Comparison of ENCODE assay signal across 17 cellular contexts in genomic region chr22:45272498-45272897, GRCh38. TPM values are rescaled to one million over a fixed set of nuclear protein-coding genes. Genes with fewer than 3 reads are reported as not detected.
DNase-seq lines count a peak whose midpoint lies in the region; ATAC-seq and TF ChIP-seq lines count a peak whose summit lies in the region.
"Had no signal": no experiment of that assay in that cellular context is flagged by ENCODE, and none has a peak within 500 bp of the region (broad histone marks: within the 10 kb centered on the region; RNA-seq: fewer than 3 reads in every experiment).

No MANE protein-coding gene starts in this region.

- H3K4me3 ChIP-seq in hepatocyte (no peak overlapping the region), psoas muscle (no peak overlapping the region), tibial nerve (no peak overlapping the region)

- H3K79me2 ChIP-seq in hepatocyte: no peaks in the 10 kb centered on the region

- H4K20me1 ChIP-seq in hepatocyte (ENCODE audit: insufficient read depth, poor library complexity, severe bottlenecking): no peaks in the 10 kb centered on the region

- no peaks in the 10 kb centered on the region for H3K9me2 ChIP-seq in hepatocyte (replicated peaks; ENCODE audit: insufficient read depth)

- H3K9me3 ChIP-seq in hepatocyte (ENCODE audit: low read depth): no peaks in the 10 kb centered on the region
- no peaks in the 10 kb centered on the region for H3K9me3 ChIP-seq in psoas muscle
- no peaks in the 10 kb centered on the region for H3K9me3 ChIP-seq in tibial nerve

- TF ChIP-seq CTCF in hepatocyte (IDR thresholded peaks at IDR 0.05; ENCODE audit: poor library complexity): no peak
- TF ChIP-seq CTCF in psoas muscle (IDR thresholded peaks at IDR 0.05): no peak
- no peak for TF ChIP-seq CTCF in tibial nerve (IDR thresholded peaks at IDR 0.05)

- H3K36me3 ChIP-seq in hepatocyte (replicated peaks; ENCODE audit: insufficient read depth, low read depth): no peaks in the 10 kb centered on the region
- no peaks in the 10 kb centered on the region for H3K36me3 ChIP-seq in psoas muscle (ENCODE audit: insufficient read depth in 1 of 2, low read depth in 1 of 2)
- H3K36me3 ChIP-seq in tibial nerve: no peaks in the 10 kb centered on the region
- H3K36me3 ChIP-seq: brain microvascular endothelial cell had no signal

- no peak overlapping the region for H2AFZ ChIP-seq in hepatocyte

- no peak for TF ChIP-seq POLR2A in tibial nerve (IDR thresholded peaks at IDR 0.05)

- DNase-seq in hepatocyte (ENCODE audit: low spot score): no peak
- no peak for DNase-seq in psoas muscle
- DNase-seq in tibial nerve (ENCODE audit: low spot score in 2 of 2): no peak
- DNase-seq in stimulated activated CD4-positive, alpha-beta T cell treated with anti-CD3 and anti-CD28 coated beads, Interleukin-4, amount 100 ng/mL, for 24 hours: no peak
- DNase-seq in NCI-H2107 treated with DMSO at 0.1 percent for 48 hours (lab: John Stamatoyannopoulos, UW; ENCODE audit: unreplicated experiment): no peak
- no peak for DNase-seq in activated T-cell treated with anti-CD3 and anti-CD28 coated beads, Interleukin-2, amount 50 U/mL, for 1 hour
- DNase-seq: activated T-cell treated with anti-CD3 and anti-CD28 coated beads, Interleukin-2, amount 50 U/mL, for 24 hours; AML-193; brain microvascular endothelial cell; effector CD8-positive, alpha-beta T cell; NCI-H1694; stimulated activated CD4-positive, alpha-beta T cell treated with anti-CD3 and anti-CD28 coated beads, Interleukin-15, amount 100 ng/mL, for 24 hours had no signal

- 88% methylated on average over 7 of the region's 7 CpGs for WGBS in hepatocyte (ENCODE audit: low lambda C conversion rate, missing lambda C conversion rate)
- WGBS in psoas muscle, 3 donors: 74 to 78% (median 76%) methylated on average over 7 of the region's 7 CpGs
- 88 to 96% methylated on average over 4 to 7 of the region's 7 CpGs for WGBS in tibial nerve, 2 donors

- peaks cover 39% of the 10 kb centered on the region for H3K4me1 ChIP-seq in hepatocyte (ENCODE audit: insufficient read depth)
- H3K4me1 ChIP-seq in psoas muscle: peaks cover 31% of the 10 kb centered on the region
- H3K4me1 ChIP-seq in tibial nerve: peaks cover 0 to 47% (median 19%) of the 10 kb centered on the region in 4 donors

- H3K27me3 ChIP-seq in hepatocyte (no peaks in the 10 kb centered on the region), psoas muscle (ENCODE audit: insufficient read depth in 3 of 3, low read length in 2 of 3) (no peaks in the 10 kb centered on the region), tibial nerve (no peaks in the 10 kb centered on the region)
- H3K27me3 ChIP-seq: brain microvascular endothelial cell had no signal

- H3K4me2 ChIP-seq in hepatocyte: no peak overlapping the region

- TF ChIP-seq EP300 in tibial nerve (IDR thresholded peaks at IDR 0.05): no peak

- peak overlapping the region; percentile 87 for H3K27ac ChIP-seq in cingulate gyrus (ENCODE audit: low read depth, low read length)
- peak overlapping the region; percentile 94 for H3K27ac ChIP-seq in hepatocyte
- H3K27ac ChIP-seq in psoas muscle: peak overlapping the region; percentile 92
- H3K27ac ChIP-seq in tibial nerve: peak overlapping the region in 3 of 4 donors; percentile 10 to 82 (median 76)
- H3K27ac ChIP-seq: brain microvascular endothelial cell had no signal

- intact Hi-C loops in psoas muscle (cut with DNase I): loop anchor here in 1 of 2 donors (2.0 kb wide), 1 partner anchor 64 kb away; no protein-coding TSS in a partner anchor

- ATAC-seq in psoas muscle: peak in 1 of 4 donors; percentile 15

RNA-seq across cellular contexts. Expression of gene UPK3A, which starts 12.3 kb away (rescaled TPM):
- total RNA-seq in hepatocyte (14.4 and 14.9 TPM in 2 replicates), psoas muscle (1 to 10 TPM; 1.1 to 3.9 (median 2.1) TPM), tibial nerve (not detected)
- polyA plus RNA-seq in hepatocyte (41.8 and 71.5 TPM in 2 replicates), psoas muscle (10 to 100 TPM in 1 of 3 donors, 1 to 10 TPM in 1, under 1 TPM in 1; 0.93 to 11.7 (median 5.0) TPM)
- total RNA-seq: fibroblast of lung, kidney epithelial cell, NCI-H460, osteocyte had no signal
- polyA plus RNA-seq: fibroblast of lung had no signal

RNA-seq across cellular contexts. Expression of gene KIAA0930, which starts 31.8 kb away (rescaled TPM):
- total RNA-seq in hepatocyte: 30.9 and 62.9 TPM in 2 replicates
- polyA plus RNA-seq in hepatocyte: 42.0 and 43.6 TPM in 2 replicates
- 10 to 100 TPM; 21.3 to 51.1 (median 28.0) TPM for total RNA-seq in psoas muscle
- polyA plus RNA-seq in psoas muscle: 10 to 100 TPM; 13.2 to 24.9 (median 15.3) TPM
- total RNA-seq in tibial nerve: 10 to 100 TPM; 51.6 to 64.9 (median 62.0) TPM

RNA-seq across cellular contexts. Expression of gene FAM118A, which starts 37.2 kb away (rescaled TPM):
- 65.7 and 94.2 TPM in 2 replicates for total RNA-seq in hepatocyte
- polyA plus RNA-seq in hepatocyte: 193 and 289 TPM in 2 replicates
- total RNA-seq in psoas muscle: 10 to 100 TPM; 14.2 to 25.5 (median 16.6) TPM
- polyA plus RNA-seq in psoas muscle: 10 to 100 TPM in 2 of 3 donors, 1 to 10 TPM in 1; 5.8 to 18.8 (median 15.6) TPM
- 100 to 1,000 TPM in 2 of 4 donors, 10 to 100 TPM in 2; 16.8 to 171 (median 83.2) TPM for total RNA-seq in tibial nerve
